24 cellular contexts compared by ENCODE assay signal in the genomic region with DNA sequence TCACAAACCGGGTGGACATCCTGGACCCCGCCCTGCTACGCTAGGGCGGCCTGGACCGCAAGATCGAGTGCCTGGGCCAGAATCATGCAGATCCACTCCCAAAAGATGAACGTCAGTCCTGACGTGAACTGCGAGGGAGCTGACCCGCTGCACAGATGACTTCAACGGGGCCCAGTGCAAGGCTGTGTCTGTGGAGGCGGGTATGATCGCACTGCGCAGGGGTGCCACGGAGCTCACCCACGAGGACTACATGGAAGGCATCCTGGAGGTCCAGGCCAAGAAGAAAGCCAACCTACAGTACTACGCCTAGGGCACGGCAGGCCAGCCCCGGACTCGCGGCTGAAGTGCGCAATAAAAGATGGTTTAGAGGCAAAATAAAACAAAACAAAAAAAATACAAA. TPM values are rescaled to one million over a fixed set of nuclear protein-coding genes. Genes with fewer than 3 reads are reported as not detected.
DNase-seq lines count a peak whose midpoint lies in the region; ATAC-seq, FAIRE-seq and TF ChIP-seq lines count a peak whose summit lies in the region.
"Had no signal": no experiment of that assay in that cellular context is flagged by ENCODE, and none has a peak within 500 bp of the region (broad histone marks: within the 10 kb centered on the region; RNA-seq: fewer than 3 reads in every experiment).

No MANE protein-coding gene starts in this region.

- no peak overlapping the region for H3K9ac ChIP-seq in K562 (ENCODE audit: insufficient read depth in 1 of 2, low read depth in 2 of 2, low read length in 2 of 2)
- H3K9ac ChIP-seq: BLaER1 treated with 17β-estradiol and CSF1 and Interleukin-3, amounts not matched to agents 10 nM and 100 nM had no signal

- no peaks in the 10 kb centered on the region for H3K36me3 ChIP-seq in heart right ventricle
- H3K36me3 ChIP-seq in K562 (ENCODE audit: control insufficient read depth, insufficient read depth, low read length): no peaks in the 10 kb centered on the region
- H3K36me3 ChIP-seq in lower lobe of right lung: no peaks in the 10 kb centered on the region
- H3K36me3 ChIP-seq: BLaER1 treated with 17β-estradiol and CSF1 and Interleukin-3, amounts not matched to agents 10 nM and 100 nM had no signal

- TF ChIP-seq RAD21 in K562 (CRISPR knock-in tag; conservative IDR thresholded peaks at IDR 0.05 in 1 of 2, IDR thresholded peaks at IDR 0.05 in 1 of 2): no peak

- no peaks in the 10 kb centered on the region for H3K79me2 ChIP-seq in K562 (ENCODE audit: control insufficient read depth, insufficient read depth, low read length)

- H3K4me3 ChIP-seq in heart right ventricle (no peak overlapping the region), K562 (no peak overlapping the region), lower lobe of right lung (no peak overlapping the region)
- H3K4me3 ChIP-seq: A549; BLaER1 treated with 17β-estradiol and CSF1 and Interleukin-3, amounts not matched to agents 10 nM and 100 nM had no signal

- H3K4me2 ChIP-seq in K562 (ENCODE audit: insufficient read depth, low read length): no peak overlapping the region
- H3K4me2 ChIP-seq: A549; BLaER1 treated with 17β-estradiol and CSF1 and Interleukin-3, amounts not matched to agents 10 nM and 100 nM had no signal

- in situ Hi-C loops in K562 (cut with MboI): loop anchor here (10.0 kb wide), 2 partner anchors 773 to 1223 kb away; no protein-coding TSS in a partner anchor

- H3K27ac ChIP-seq in heart right ventricle: no peak overlapping the region
- H3K27ac ChIP-seq in K562 (ENCODE audit: extremely low read depth, low read depth, low read length): no peak overlapping the region
- no peak overlapping the region for H3K27ac ChIP-seq in lower lobe of right lung
- H3K27ac ChIP-seq: 22Rv1; A549; BLaER1 treated with 17β-estradiol and CSF1 and Interleukin-3, amounts not matched to agents 10 nM and 100 nM; C4-2B had no signal

- no peak for FAIRE-seq in K562 (lab: Jason Lieb, UNC)
- FAIRE-seq: A549, D721Med, G401.6, GM12891 had no signal

- POLR2A ChIA-PET in K562 (lab: Yijun Ruan, JAX): no interaction called here

- H4K20me1 ChIP-seq in K562 (replicated peaks; ENCODE audit: control insufficient read depth, insufficient read depth, low read length): no peaks in the 10 kb centered on the region
- H4K20me1 ChIP-seq: BLaER1 treated with 17β-estradiol and CSF1 and Interleukin-3, amounts not matched to agents 10 nM and 100 nM had no signal

- H2AFZ ChIP-seq in K562 (ENCODE audit: low read depth, low read length): no peak overlapping the region

- peaks cover 0 to 12% (median 0%) of the 10 kb centered on the region in 9 donors for H3K4me1 ChIP-seq in heart right ventricle
- peaks cover 0 to 4% of the 10 kb centered on the region in 2 experiments; a peak in 2 of 5 replicates for H3K4me1 ChIP-seq in K562 (replicated peaks in 1 of 2; ENCODE audit: control insufficient read depth in 2 of 2, insufficient read depth in 2 of 2, low read length in 2 of 2)
- no peaks in the 10 kb centered on the region for H3K4me1 ChIP-seq in lower lobe of right lung
- H3K4me1 ChIP-seq: A549, Caco-2 had no signal

- TF ChIP-seq EP300 in K562 (IDR thresholded peaks at IDR 0.05; ENCODE audit: low read length): no peak

- ATAC-seq in Right ventricle myocardium inferior: peak; percentile 42
- ATAC-seq in heart right ventricle: no peak
- ATAC-seq in K562: peak; percentile 26; the same call in 1 of the 3 replicates
- ATAC-seq in lower lobe of right lung: peak; percentile 8 to 23
- peak; percentile 48 for ATAC-seq in sciatic nerve
- ATAC-seq in HG02571 (IDR thresholded peaks at IDR 0.05; ENCODE audit: unreplicated experiment): no peak
- ATAC-seq: A549; CD8-positive, alpha-beta T cell had no signal

- BruUV-seq in K562 (replicated peaks; lab: Mats Ljungman, UMichigan): no TSS peak

- intact Hi-C loops in Right ventricle myocardium inferior (cut with DNase I): loop anchor here (5.0 kb wide), 2 partner anchors 586 to 1216 kb away; no protein-coding TSS in a partner anchor
- intact Hi-C loops in heart right ventricle (cut with DNase I): loop anchor here (2.0 to 10.0 kb wide), 9 partner anchors 581 to 1216 kb away; no protein-coding TSS in a partner anchor
- intact Hi-C loops in K562 (cut with micrococcal nuclease): loop anchor here (5.0 kb wide), 2 partner anchors 771 to 1216 kb away; no protein-coding TSS in a partner anchor
- intact Hi-C loops in lower lobe of right lung (cut with DNase I): loop anchor here (10.0 kb wide), 1 partner anchor 773 kb away; no protein-coding TSS in a partner anchor
- intact Hi-C loops in sciatic nerve (cut with DNase I): loop anchor here (1.0 kb wide), 1 partner anchor 770 kb away; no protein-coding TSS in a partner anchor

- H3K9me3 ChIP-seq in heart right ventricle: no peaks in the 10 kb centered on the region
- no peaks in the 10 kb centered on the region for H3K9me3 ChIP-seq in K562 (replicated peaks; ENCODE audit: control insufficient read depth, insufficient read depth, low read depth, low read length)
- H3K9me3 ChIP-seq in lower lobe of right lung: no peaks in the 10 kb centered on the region
- H3K9me3 ChIP-seq: A549; BLaER1 treated with 17β-estradiol and CSF1 and Interleukin-3, amounts not matched to agents 10 nM and 100 nM; Caco-2 had no signal

- WGBS in heart right ventricle, 2 donors: 94 to 97% methylated on average over 22 of the region's 22 CpGs
- WGBS in K562 (ENCODE audit: insufficient coverage, low coverage, missing lambda C conversion rate): 7% methylated on average over 19 of the region's 22 CpGs

- CTCF ChIA-PET in K562 (lab: Yijun Ruan, JAX; ENCODE audit: low intra/inter-chr PET ratio): no interaction called here

- TF ChIP-seq CTCF in heart right ventricle (IDR thresholded peaks at IDR 0.05) (no peak), K562 (IDR thresholded peaks at IDR 0.05 in 2 of 3, conservative IDR thresholded peaks at IDR 0.05 in 1 of 3; ENCODE audit: insufficient read depth in 2 of 3, low read depth in 1 of 3, low read length in 3 of 3) (no peak), lower lobe of right lung (IDR thresholded peaks at IDR 0.05) (no peak)

- H3K27me3 ChIP-seq in heart right ventricle (peaks cover 0 to 5% (median 0%) of the 10 kb centered on the region in 7 donors), K562 (ENCODE audit: control insufficient read depth in 2 of 2, insufficient read depth in 2 of 2, low read length in 2 of 2) (peaks cover 0 to 14% of the 10 kb centered on the region in 2 experiments; a peak in 2 of 5 replicates), lower lobe of right lung (ENCODE audit: low read depth) (no peaks in the 10 kb centered on the region)
- H3K27me3 ChIP-seq: BLaER1 treated with 17β-estradiol and CSF1 and Interleukin-3, amounts not matched to agents 10 nM and 100 nM had no signal

- DNase-seq in Right ventricle myocardium inferior (ENCODE audit: missing footprints) (no peak), heart right ventricle (no peak), K562 (ENCODE audit: extremely low read depth in 1 of 4, low spot score in 3 of 4) (no peak), lower lobe of right lung (no peak), sciatic nerve (ENCODE audit: low spot score) (no peak)
- no peak for DNase-seq in activated CD4-positive, CD25-positive, alpha-beta regulatory T cell (lab: John Stamatoyannopoulos, UW)
- DNase-seq: AML-193; Caco-2; Calu3; CD4-positive, alpha-beta T cell; CD8-positive, alpha-beta T cell; DMS79 treated with DMSO at 0.1 percent for 48 hours; GF-D8 had no signal

- H3K9me1 ChIP-seq in K562 (ENCODE audit: control insufficient read depth, insufficient read depth, low read length): no peaks in the 10 kb centered on the region

- TF ChIP-seq POLR2A in K562 (conservative IDR thresholded peaks at IDR 0.05): no peak

RNA-seq across cellular contexts. Expression of gene SAXO1, which starts 5.2 kb away (rescaled TPM):
- not detected for total RNA-seq in Right ventricle myocardium inferior
- total RNA-seq in heart right ventricle: under 1 TPM in 1 of 10 donors, not detected in 9; 0.06 TPM
- not detected for polyA plus RNA-seq in heart right ventricle
- total RNA-seq in K562 (2011; cell fraction: chromatin; rRNA removed; ENCODE audit: low replicate concordance): not detected in 2 replicates
- total RNA-seq in K562 (2011; cell fraction: nucleolus; rRNA removed): 0.13 TPM in 1 of 2 replicates, not detected in the other
- total RNA-seq in K562 (2011; cell fraction: nucleoplasm; rRNA removed): not detected in 2 replicates
- total RNA-seq in K562 (2014; rRNA removed): not detected in 2 replicates
- total RNA-seq in K562 (2014; rRNA removed; fragmentation: Illumina TruSeq; extraction: Trizol): not detected in 2 replicates
- total RNA-seq in K562 (2015; rRNA removed; fragmentation: Illumina TruSeq; extraction: Trizol): not detected in 2 replicates
- total RNA-seq in K562 (2021): not detected in 2 replicates
- polyA plus RNA-seq in K562 (2011; rRNA removed): 0.04 TPM in 1 of 2 replicates, not detected in the other
- polyA plus RNA-seq in K562 (2011; cell fraction: cytosol; rRNA removed): not detected in 2 replicates
- not detected in 2 replicates for polyA plus RNA-seq in K562 (2011; cell fraction: nucleus; rRNA removed)
- polyA plus RNA-seq in K562 (2012): 0.03 TPM in 1 of 2 replicates, not detected in the other
- not detected in 2 replicates for polyA plus RNA-seq in K562 (2014; fragmentation: Illumina TruSeq; extraction: Trizol)
- not detected for polyA plus RNA-seq in K562 (2014; fragmentation: Nextera tagmentation; extraction: Ambion mirVana)
- polyA plus RNA-seq in K562 (2014; rRNA removed): not detected in 2 replicates
- polyA minus RNA-seq in K562 (2011; rRNA and poly(A)+ RNA removed): 0.06 TPM in 1 of 2 replicates, not detected in the other
- polyA minus RNA-seq in K562 (2011; cell fraction: cytosol; rRNA and poly(A)+ RNA removed): not detected in 2 replicates
- not detected in 2 replicates for polyA minus RNA-seq in K562 (2011; cell fraction: nucleus; rRNA and poly(A)+ RNA removed)
- 0.15 TPM for total RNA-seq in lower lobe of right lung
- total RNA-seq in sciatic nerve: 0.49 TPM
- total RNA-seq: A172, B cell, Calu3 had no signal
- polyA plus RNA-seq: A549, BJ had no signal

RNA-seq across cellular contexts. Expression of gene RRAGA, which starts 21.4 kb away (rescaled TPM):
- total RNA-seq in Right ventricle myocardium inferior (76.9 TPM), heart right ventricle (10 to 100 TPM; 74.7 to 97.8 (median 81.3) TPM), K562 (2014; rRNA removed) (9.8 and 15.5 TPM in 2 replicates), K562 (2014; rRNA removed; fragmentation: Illumina TruSeq; extraction: Trizol) (18.8 and 20.8 TPM in 2 replicates), K562 (2015; rRNA removed; fragmentation: Illumina TruSeq; extraction: Trizol) (15.6 and 17.4 TPM in 2 replicates), K562 (2021) (30.7 TPM in 2 replicates), lower lobe of right lung (74.2 TPM), sciatic nerve (85.2 TPM)
- polyA plus RNA-seq in heart right ventricle (100 to 1,000 TPM in 1 of 2 donors, 10 to 100 TPM in 1; 24.7 to 100 TPM), K562 (2011; rRNA removed) (31.1 and 44.7 TPM in 2 replicates), K562 (2014; fragmentation: Illumina TruSeq; extraction: Trizol) (25.3 and 27.1 TPM in 2 replicates), K562 (2014; fragmentation: Nextera tagmentation; extraction: Ambion mirVana) (1 to 10 TPM; 6.0 to 7.7 TPM), K562 (2014; rRNA removed) (25.5 and 29.2 TPM in 2 replicates)
- 18.5 and 28.6 TPM in 2 replicates for total RNA-seq in K562 (2011; cell fraction: chromatin; rRNA removed; ENCODE audit: low replicate concordance)
- total RNA-seq in K562 (2011; cell fraction: nucleolus; rRNA removed): 23.0 and 25.2 TPM in 2 replicates
- 21.9 and 25.4 TPM in 2 replicates for total RNA-seq in K562 (2011; cell fraction: nucleoplasm; rRNA removed)
- 28.2 and 31.7 TPM in 2 replicates for polyA plus RNA-seq in K562 (2011; cell fraction: cytosol; rRNA removed)
- polyA plus RNA-seq in K562 (2011; cell fraction: nucleus; rRNA removed): 18.2 and 19.0 TPM in 2 replicates
- polyA plus RNA-seq in K562 (2012): 32.0 and 35.9 TPM in 2 replicates
- polyA minus RNA-seq in K562 (2011; rRNA and poly(A)+ RNA removed): 23.0 and 32.2 TPM in 2 replicates
- polyA minus RNA-seq in K562 (2011; cell fraction: cytosol; rRNA and poly(A)+ RNA removed): 16.5 and 19.2 TPM in 2 replicates
- 9.8 and 18.4 TPM in 2 replicates for polyA minus RNA-seq in K562 (2011; cell fraction: nucleus; rRNA and poly(A)+ RNA removed)

Comparison
In these comparisons a context has a peak if more than half of its experiments do, and no peak if none do; other contexts are left out.
1. ATAC-seq: peak in Right ventricle myocardium inferior (single experiment), K562 (single experiment), lower lobe of right lung (2 of 2) and sciatic nerve (single experiment); none in heart right ventricle (0 of 8) and HG02571 (single experiment).